8 cellular contexts compared by ENCODE assay signal in the genomic region with DNA sequence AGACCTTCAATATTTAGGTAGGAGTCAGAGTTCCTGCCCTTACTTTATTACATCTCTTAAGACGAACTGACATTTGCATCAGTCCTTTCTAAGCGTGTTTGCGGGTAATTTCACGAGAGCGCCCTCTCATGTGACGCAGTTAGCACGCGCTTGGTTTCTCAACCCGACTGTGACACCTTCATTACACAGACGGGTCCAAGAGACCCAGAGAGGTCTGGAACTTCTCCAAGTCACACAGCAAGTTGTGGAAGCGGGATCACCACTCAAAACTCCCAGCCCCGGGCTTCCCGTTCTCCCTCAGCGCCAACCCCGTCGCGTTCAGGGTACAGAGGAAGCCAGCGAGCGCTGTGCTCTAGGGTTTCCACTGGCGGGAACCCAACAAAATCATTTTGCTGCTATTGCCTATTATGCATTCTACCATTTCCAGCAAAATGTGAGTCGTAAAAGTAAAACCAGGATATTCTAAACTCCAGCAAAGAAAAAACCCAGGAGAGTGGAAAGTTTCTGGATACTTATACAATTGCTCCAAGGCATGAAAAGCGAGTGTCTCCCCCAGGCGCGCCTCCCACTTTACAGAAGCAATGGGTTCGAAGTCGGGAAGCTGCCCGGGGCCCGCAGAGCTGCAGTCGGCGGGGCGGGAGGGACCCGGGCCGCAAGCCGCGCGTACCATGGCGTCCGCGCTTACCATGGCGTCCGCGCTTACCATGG. TPM values are rescaled to one million over a fixed set of nuclear protein-coding genes. Genes with fewer than 3 reads are reported as not detected.
A peak's percentile ranks its signal among the peaks of the same experiment; 100 is the strongest.
DNase-seq lines count a peak whose midpoint lies in the region; ATAC-seq and TF ChIP-seq lines count a peak whose summit lies in the region.

No MANE protein-coding gene starts in this region.

- H3K27ac ChIP-seq in HUES6 (ENCODE audit: low read depth, low read length) = peak overlapping the region; percentile 72
- peak overlapping the region; percentile 68 to 70 for H3K27ac ChIP-seq in thoracic aorta

- H3K9me3 Mint-ChIP-seq in activated naive CD4-positive, alpha-beta T cell treated with anti-CD3 and anti-CD28 coated beads, Interleukin-2, amount 10 ng/mL, durations not matched to agents 7 days and 5 days = no peaks in the 10 kb centered on the region
- peaks cover 7% of the 10 kb centered on the region for H3K9me3 Mint-ChIP-seq in osteocyte (ENCODE audit: unreplicated experiment)

- H3K4me3 ChIP-seq in HUES6 (ENCODE audit: low read depth, low read length) (peak overlapping the region; percentile 74), thoracic aorta (peak overlapping the region; percentile 93)

- ATAC-seq in GM21447 (IDR thresholded peaks at IDR 0.05; ENCODE audit: unreplicated experiment) (peak; percentile 67), thoracic aorta (ENCODE audit: insufficient number of reproducible peaks, low FRiP score, low read depth) (peak; percentile 48)

- no peaks in the 10 kb centered on the region for H3K27me3 ChIP-seq in HUES6 (ENCODE audit: control insufficient read depth, insufficient read depth, low read length)
- no peaks in the 10 kb centered on the region for H3K27me3 ChIP-seq in thoracic aorta (replicated peaks; ENCODE audit: insufficient read depth)

- no peaks in the 10 kb centered on the region for H3K4me1 ChIP-seq in HUES6 (ENCODE audit: control insufficient read depth, insufficient read depth, low read length)
- peaks cover 0 to 11% of the 10 kb centered on the region in 2 donors for H3K4me1 ChIP-seq in thoracic aorta (ENCODE audit: control insufficient read depth in 1 of 2, low read depth in 2 of 2)

- TF ChIP-seq CTCF in osteocyte (IDR thresholded peaks at IDR 0.05) (no peak), thoracic aorta (IDR thresholded peaks at IDR 0.05) (no peak)

- peak overlapping the region; percentile 90 for H3K9ac ChIP-seq in HUES6 (ENCODE audit: low read length)

- H3K36me3 Mint-ChIP-seq in activated naive CD4-positive, alpha-beta T cell treated with anti-CD3 and anti-CD28 coated beads, Interleukin-2, amount 10 ng/mL, durations not matched to agents 7 days and 5 days = peaks cover 21% of the 10 kb centered on the region
- H3K36me3 Mint-ChIP-seq in osteocyte (ENCODE audit: unreplicated experiment) = no peaks in the 10 kb centered on the region

- CTCF ChIA-PET in activated naive CD4-positive, alpha-beta T cell treated with anti-CD3 and anti-CD28 coated beads, Interleukin-2, amount 10 ng/mL, durations not matched to agents 7 days and 5 days (lab: Charles Lee) = interaction anchor here (0.8 to 7.3 kb wide), 12 partner anchors 17 to 443 kb away, joined by 3 to 71 read pairs (median 5); a partner anchor contains a TSS

- DNase-seq in DMS53 treated with DMSO at 0.1 percent for 48 hours (lab: John Stamatoyannopoulos, UW; ENCODE audit: unreplicated experiment) (peak; percentile 63), SIG-M5 (lab: John Stamatoyannopoulos, UW) (peak; percentile 24), glomerular visceral epithelial cell (ENCODE audit: extremely low spot score) (peak; percentile 76), osteocyte (ENCODE audit: extremely low spot score, unreplicated experiment) (peak; percentile 83), thoracic aorta (ENCODE audit: low spot score) (peak; percentile 37)
- DNase-seq in activated naive CD4-positive, alpha-beta T cell treated with anti-CD3 and anti-CD28 coated beads, Interleukin-2, amount 10 ng/mL, durations not matched to agents 7 days and 5 days = peak; percentile 80

- H3K27me3 Mint-ChIP-seq in activated naive CD4-positive, alpha-beta T cell treated with anti-CD3 and anti-CD28 coated beads, Interleukin-2, amount 10 ng/mL, durations not matched to agents 7 days and 5 days = peaks cover 14% of the 10 kb centered on the region
- H3K27me3 Mint-ChIP-seq in osteocyte (ENCODE audit: unreplicated experiment) = no peaks in the 10 kb centered on the region

- peaks cover 47% of the 10 kb centered on the region for H3K4me1 Mint-ChIP-seq in activated naive CD4-positive, alpha-beta T cell treated with anti-CD3 and anti-CD28 coated beads, Interleukin-2, amount 10 ng/mL, durations not matched to agents 7 days and 5 days
- peaks cover 23% of the 10 kb centered on the region for H3K4me1 Mint-ChIP-seq in osteocyte (ENCODE audit: unreplicated experiment)

- H3K9me3 ChIP-seq in HUES6 (ENCODE audit: control insufficient read depth, insufficient read depth, low read depth, low read length) (no peaks in the 10 kb centered on the region), thoracic aorta (no peaks in the 10 kb centered on the region)

- H3K27ac Mint-ChIP-seq in activated naive CD4-positive, alpha-beta T cell treated with anti-CD3 and anti-CD28 coated beads, Interleukin-2, amount 10 ng/mL, durations not matched to agents 7 days and 5 days = peak overlapping the region; percentile 96
- H3K27ac Mint-ChIP-seq in osteocyte (ENCODE audit: unreplicated experiment) = peak overlapping the region; percentile 84

- H3K36me3 ChIP-seq in HUES6 (ENCODE audit: control insufficient read depth, insufficient read depth, low read length) (peaks cover 9% of the 10 kb centered on the region), thoracic aorta (no peaks in the 10 kb centered on the region)

- H3K4me3 Mint-ChIP-seq in activated naive CD4-positive, alpha-beta T cell treated with anti-CD3 and anti-CD28 coated beads, Interleukin-2, amount 10 ng/mL, durations not matched to agents 7 days and 5 days = peak overlapping the region; percentile 82
- H3K4me3 Mint-ChIP-seq in osteocyte (ENCODE audit: unreplicated experiment) = peak overlapping the region; percentile 80

RNA-seq across cellular contexts. Expression of a gene that starts 0.6 kb away (rescaled TPM):
- total RNA-seq in osteocyte (22.3 and 25.0 TPM in 2 replicates), thoracic aorta (10 to 100 TPM; 77.8 to 85.9 TPM)

RNA-seq across cellular contexts. Expression of a gene that starts 54.4 kb away (rescaled TPM):
- 31.0 and 35.7 TPM in 2 replicates for total RNA-seq in osteocyte
- total RNA-seq in thoracic aorta = 1 to 10 TPM; 1.2 to 8.2 TPM

Comparison
In these comparisons a context has a peak if more than half of its experiments do, and no peak if none do; other contexts are left out.
1. Peak in every context shown above with its lines: DNase-seq, ATAC-seq, H3K4me3 ChIP-seq and H3K27ac ChIP-seq.
2. DNase-seq: peak in every context shown above with its lines; median percentile 83 in osteocyte; 80 in activated naive CD4-positive, alpha-beta T cell treated with anti-CD3 and anti-CD28 coated beads, Interleukin-2, amount 10 ng/mL, durations not matched to agents 7 days and 5 days; 76 in glomerular visceral epithelial cell; 63 in DMS53 treated with DMSO at 0.1 percent for 48 hours; 37 in thoracic aorta; 24 in SIG-M5.